Comparison of ENCODE assay signal across 18 cellular contexts in the genomic region with DNA sequence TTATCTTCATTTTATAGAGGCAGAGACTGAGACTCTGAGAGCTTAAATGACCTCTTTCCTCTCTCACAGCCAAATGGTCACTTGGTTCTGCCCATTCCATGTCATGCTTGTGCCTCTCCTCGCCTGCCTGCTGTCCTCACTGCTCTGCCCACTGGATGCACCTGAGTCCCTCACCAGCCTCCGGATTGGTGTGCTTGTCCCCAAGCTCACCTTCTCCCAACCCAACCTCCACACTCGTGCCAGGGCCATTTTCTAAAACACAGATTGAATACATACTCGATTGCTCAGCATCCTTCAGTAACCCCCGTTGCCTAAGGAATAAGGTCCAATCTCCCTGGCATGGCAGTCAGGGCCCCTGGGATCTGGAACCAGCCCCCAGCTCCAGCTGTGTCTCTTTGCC.
"Had no signal": no experiment of that assay in that cellular context is flagged by ENCODE, and none has a peak within 500 bp of the region (broad histone marks: within the 10 kb centered on the region; RNA-seq: fewer than 3 reads in every experiment).

No MANE protein-coding gene starts in this region.

- DNase-seq: heart right ventricle; islet precursor cell; left ventricle myocardium inferior; mesendoderm; naive B cell; occipital lobe; right lobe of liver; stimulated activated CD4-positive, alpha-beta T cell treated with anti-CD3 and anti-CD28 coated beads, Interleukin-12 subunit alpha, Interleukin-12 subunit beta, amount 100 ng/mL, for 4 hours; stimulated activated CD4-positive, alpha-beta T cell treated with anti-CD3 and anti-CD28 coated beads, Interleukin-15, amount 100 ng/mL, for 24 hours; stimulated activated CD4-positive, alpha-beta T cell treated with anti-CD3 and anti-CD28 coated beads, Interleukin-2, amount 100 ng/mL, for 24 hours; stimulated activated CD4-positive, alpha-beta T cell treated with anti-CD3 and anti-CD28 coated beads, Interleukin-4, amount 100 ng/mL, for 1 hour; stimulated activated naive B cell treated with anti-CD40 and anti-IgM and Interleukin-4, amounts not matched to agents 10 μg/mL and 1 μg/mL and 100 μg/mL, for 72 hours; stimulated activated naive CD8-positive, alpha-beta T cell treated with anti-CD3 and anti-CD28 coated beads, Interleukin-15, Interleukin-2, amounts not matched to agents 100 U/mL and 50 U/mL, for 24 hours; stomach; testis; tibial artery; trophoblast cell; uterus had no signal
